1 cellular context compared by ENCODE assay signal in genomic region chr12:13004368-13004767, GRCh38.
TF ChIP-seq lines count a peak whose summit lies in the region.

No MANE protein-coding gene starts in this region.

TF ChIP-seq in IMR-90, 13 proteins besides CTCF, POLR2A, EP300 and RAD21 (continued from another document):
- TF ChIP-seq, protein P1, sequence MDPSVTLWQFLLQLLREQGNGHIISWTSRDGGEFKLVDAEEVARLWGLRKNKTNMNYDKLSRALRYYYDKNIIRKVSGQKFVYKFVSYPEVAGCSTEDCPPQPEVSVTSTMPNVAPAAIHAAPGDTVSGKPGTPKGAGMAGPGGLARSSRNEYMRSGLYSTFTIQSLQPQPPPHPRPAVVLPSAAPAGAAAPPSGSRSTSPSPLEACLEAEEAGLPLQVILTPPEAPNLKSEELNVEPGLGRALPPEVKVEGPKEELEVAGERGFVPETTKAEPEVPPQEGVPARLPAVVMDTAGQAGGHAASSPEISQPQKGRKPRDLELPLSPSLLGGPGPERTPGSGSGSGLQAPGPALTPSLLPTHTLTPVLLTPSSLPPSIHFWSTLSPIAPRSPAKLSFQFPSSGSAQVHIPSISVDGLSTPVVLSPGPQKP (IDR thresholded peaks at IDR 0.05; ENCODE audit: borderline replicate concordance, low read depth, low read length), result no peak
- TF ChIP-seq CHD1 (IDR thresholded peaks at IDR 0.05; ENCODE audit: low read depth, low read length) (no peak), SMC3 (IDR thresholded peaks at IDR 0.05; ENCODE audit: low read depth, low read length) (no peak)
